ENCODE assay signal across 1 cellular context in the genomic region with DNA sequence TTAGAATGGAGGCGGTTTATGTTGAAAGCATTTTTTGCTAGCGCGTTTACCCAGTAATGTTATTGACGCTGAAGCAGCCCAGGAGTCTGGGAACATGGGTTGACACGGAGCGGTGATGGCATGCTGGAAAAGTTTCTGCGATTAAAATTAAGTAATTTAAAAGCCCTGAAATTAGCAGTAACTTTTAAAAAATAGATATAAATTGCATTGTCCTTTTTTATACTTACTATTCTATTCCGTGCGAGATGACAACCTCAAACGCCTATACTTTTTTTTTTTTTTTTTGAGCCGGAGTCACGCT.
TF ChIP-seq lines count a peak whose summit lies in the region.

No MANE protein-coding gene starts in this region.

TF ChIP-seq in A549, 52 proteins besides CTCF, POLR2A, EP300 and RAD21 (continued from another document):
- TF ChIP-seq NFE2L2 (conservative IDR thresholded peaks at IDR 0.05; ENCODE audit: low read length) (no peak), HDAC2 (IDR thresholded peaks at IDR 0.05) (no peak), TFCP2L1 (CRISPR knock-in tag; IDR thresholded peaks at IDR 0.05) (no peak)
